ENCODE assay signal across 20 cellular contexts in genomic region chrX:71056857-71057256, GRCh38. TPM values are rescaled to one million over a fixed set of nuclear protein-coding genes. Genes with fewer than 3 reads are reported as not detected.
DNase-seq lines count a peak whose midpoint lies in the region; ATAC-seq and FAIRE-seq lines count a peak whose summit lies in the region.
"Had no signal": no experiment of that assay in that cellular context is flagged by ENCODE, and none has a peak within 500 bp of the region (broad histone marks: within the 10 kb centered on the region; RNA-seq: fewer than 3 reads in every experiment).

No MANE protein-coding gene starts in this region.

- FAIRE-seq in GM19239 (lab: Jason Lieb, UNC) = peak; percentile 39
- FAIRE-seq: GM12878, pancreas had no signal

- H3K4me3 ChIP-seq in mesenchymal stem cell (ENCODE audit: insufficient read depth in 1 of 2, low read depth in 1 of 2, low read length in 2 of 2) = no peak overlapping the region
- H3K4me3 ChIP-seq: gastrocnemius medialis, GM12878, pancreas, testis had no signal

- peak; percentile 8 to 20 for DNase-seq in AML-193 (lab: John Stamatoyannopoulos, UW)
- DNase-seq in GM19239 (ENCODE audit: insufficient read length, low spot score) = no peak
- peak; percentile 72 for DNase-seq in amniotic epithelial cell (ENCODE audit: low read depth)
- no peak for DNase-seq in mesenchymal stem cell
- no peak for DNase-seq in DMS153 treated with DMSO at 0.1 percent for 48 hours (lab: John Stamatoyannopoulos, UW; ENCODE audit: unreplicated experiment)
- DNase-seq: activated CD4-positive, alpha-beta memory T cell treated with anti-CD3 and anti-CD28 coated beads for 36 hours; amniotic stem cell; EL; endodermal cell; gastrocnemius medialis; H7; left ventricle myocardium superior; NCI-H2029; NCI-H510A; pancreas; SK-N-SH; testis had no signal

- H3K9ac ChIP-seq in mesenchymal stem cell (ENCODE audit: low read length) = peak overlapping the region; percentile 72
- H3K9ac ChIP-seq: SK-N-SH had no signal

- no peak overlapping the region for H2BK5ac ChIP-seq in mesenchymal stem cell (ENCODE audit: low read depth, low read length, poor library complexity, severe bottlenecking)

- no peak for ATAC-seq in GM18498 (IDR thresholded peaks at IDR 0.05; ENCODE audit: unreplicated experiment)
- ATAC-seq in GM21723 (IDR thresholded peaks at IDR 0.05; ENCODE audit: unreplicated experiment) = no peak
- ATAC-seq: gastrocnemius medialis, GM12878, left ventricle myocardium superior, pancreas had no signal

- H3K36me3 ChIP-seq in mesenchymal stem cell (ENCODE audit: control insufficient read depth in 1 of 2, insufficient read depth in 2 of 2, low read depth in 1 of 2, low read length in 2 of 2) = peaks cover 25 to 36% of the 10 kb centered on the region in 2 experiments

- no peak overlapping the region for H2AFZ ChIP-seq in mesenchymal stem cell (ENCODE audit: low read depth, low read length)

- no peak overlapping the region for H3K23ac ChIP-seq in mesenchymal stem cell (ENCODE audit: low read length in 2 of 2)

- H2BK15ac ChIP-seq in mesenchymal stem cell (ENCODE audit: low read depth, poor library complexity, severe bottlenecking) = no peak overlapping the region

- no peak overlapping the region for H4K91ac ChIP-seq in mesenchymal stem cell (ENCODE audit: low read length)

- no peak overlapping the region for H2BK120ac ChIP-seq in mesenchymal stem cell (ENCODE audit: low read depth, low read length)

- H3K27me3 ChIP-seq in mesenchymal stem cell (ENCODE audit: control insufficient read depth in 1 of 2, insufficient read depth in 1 of 2, low read length in 2 of 2) = peaks cover 0 to 14% of the 10 kb centered on the region in 2 experiments
- H3K27me3 ChIP-seq: gastrocnemius medialis, pancreas, testis had no signal

- H4K8ac ChIP-seq in mesenchymal stem cell (ENCODE audit: low read length) = no peak overlapping the region

- no peak overlapping the region for H2AK5ac ChIP-seq in mesenchymal stem cell (ENCODE audit: low read length, severe bottlenecking)

- H2BK12ac ChIP-seq in mesenchymal stem cell (ENCODE audit: low read length in 2 of 2) = no peak overlapping the region

- H3K14ac ChIP-seq in mesenchymal stem cell (ENCODE audit: low read length in 2 of 2) = no peak overlapping the region

- H3K4ac ChIP-seq in mesenchymal stem cell (ENCODE audit: low read depth in 1 of 2, low read length in 2 of 2) = no peak overlapping the region

- H3K18ac ChIP-seq in mesenchymal stem cell (ENCODE audit: low read depth in 1 of 2, low read length in 2 of 2) = no peak overlapping the region

- H3K4me1 ChIP-seq in mesenchymal stem cell (ENCODE audit: control insufficient read depth, insufficient read depth, low read depth, low read length) = peaks cover 2% of the 10 kb centered on the region
- H3K4me1 ChIP-seq: gastrocnemius medialis, pancreas, testis had no signal

- H3K27ac ChIP-seq in mesenchymal stem cell (ENCODE audit: low read length, poor library complexity, severe bottlenecking) = no peak overlapping the region
- H3K27ac ChIP-seq: gastrocnemius medialis, pancreas, testis had no signal

- H3K4me2 ChIP-seq in mesenchymal stem cell (ENCODE audit: low read length, poor library complexity, severe bottlenecking) = no peak overlapping the region
- H3K4me2 ChIP-seq: SK-N-SH had no signal

- H3K9me3 ChIP-seq in mesenchymal stem cell (ENCODE audit: control insufficient read depth, low read length) = no peaks in the 10 kb centered on the region
- H3K9me3 ChIP-seq: gastrocnemius medialis, pancreas, SK-N-SH, testis had no signal

- peaks cover 17% of the 10 kb centered on the region for H3K79me1 ChIP-seq in mesenchymal stem cell (replicated peaks; ENCODE audit: low read length, poor library complexity, severe bottlenecking)

RNA-seq across cellular contexts. Expression of gene SNX12, which starts 11.3 kb away (rescaled TPM):
- polyA plus RNA-seq in mesenchymal stem cell (2013, experiment 1 of 2) = 108 TPM
- polyA plus RNA-seq in mesenchymal stem cell (2013, experiment 2 of 2) = 108 TPM

RNA-seq across cellular contexts. Expression of gene FOXO4, which starts 38.8 kb away (rescaled TPM):
- polyA plus RNA-seq in mesenchymal stem cell (2013, experiment 1 of 2) = 5.2 TPM
- 4.3 TPM for polyA plus RNA-seq in mesenchymal stem cell (2013, experiment 2 of 2)

RNA-seq across cellular contexts. Expression of gene CXorf65, which starts 49.7 kb away (rescaled TPM):
- polyA plus RNA-seq in mesenchymal stem cell (2013, experiment 1 of 2) = not detected
- polyA plus RNA-seq in mesenchymal stem cell (2013, experiment 2 of 2) = not detected
- polyA plus RNA-seq: pancreas, SK-N-SH had no signal

RNA-seq across cellular contexts. Expression of gene IL2RG, which starts 54.5 kb away (rescaled TPM):
- polyA plus RNA-seq in mesenchymal stem cell (2013, experiment 1 of 2) = not detected
- not detected for polyA plus RNA-seq in mesenchymal stem cell (2013, experiment 2 of 2)
- polyA plus RNA-seq: SK-N-SH had no signal

Comparison
In these comparisons a context has a peak if more than half of its experiments do, and no peak if none do; other contexts are left out.
1. DNase-seq: peak in AML-193 (2 of 2) and amniotic epithelial cell (single experiment); none in GM19239 (single experiment), mesenchymal stem cell (single experiment) and DMS153 treated with DMSO at 0.1 percent for 48 hours (single experiment).